Comparison of ENCODE assay signal across 8 cellular contexts in the genomic region with DNA sequence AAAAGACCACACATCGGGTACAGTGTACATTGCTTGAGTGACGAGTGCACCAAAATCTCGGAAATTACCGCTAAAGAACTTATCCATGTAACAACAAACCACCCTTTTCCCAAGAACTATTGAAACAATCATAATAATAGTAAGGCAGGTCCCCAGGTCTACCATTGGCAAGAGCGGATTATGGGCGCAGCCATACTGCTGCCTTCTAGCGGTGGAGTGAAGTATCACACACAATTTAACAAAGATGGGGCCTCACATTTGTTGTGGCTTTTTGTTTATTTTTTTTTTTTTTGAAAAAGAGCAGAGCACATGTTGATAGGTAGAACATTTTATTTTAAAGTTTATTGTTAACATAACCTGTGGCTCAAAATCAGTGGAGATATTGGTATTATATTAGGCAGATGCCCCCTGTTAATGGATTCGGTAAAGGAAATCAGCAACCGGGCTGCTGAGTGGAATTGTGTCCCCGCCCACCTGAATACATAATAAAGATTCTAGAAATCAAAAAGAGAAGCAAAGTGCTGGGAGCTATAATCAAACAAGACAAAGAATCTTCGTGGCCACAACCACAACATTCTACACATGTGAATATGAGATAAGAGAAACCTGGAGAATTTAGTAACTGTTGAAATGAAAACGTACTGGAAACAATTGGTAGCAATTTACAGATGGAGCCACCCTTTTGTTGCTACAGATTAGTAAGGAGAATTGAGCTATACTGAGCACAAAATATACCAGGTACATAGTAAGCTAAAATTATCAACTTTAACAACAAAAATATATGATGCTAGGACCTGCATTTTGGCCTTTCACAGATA.
DNase-seq lines count a peak whose midpoint lies in the region; ATAC-seq and TF ChIP-seq lines count a peak whose summit lies in the region.

No MANE protein-coding gene starts in this region.

- H3K9me3 Mint-ChIP-seq in activated naive CD4-positive, alpha-beta T cell treated with anti-CD3 and anti-CD28 coated beads, Interleukin-2, amount 10 ng/mL, durations not matched to agents 7 days and 5 days = no peaks in the 10 kb centered on the region
- peaks cover 5% of the 10 kb centered on the region for H3K9me3 Mint-ChIP-seq in endodermal cell
- no peaks in the 10 kb centered on the region for H3K9me3 Mint-ChIP-seq in stimulated activated effector memory CD8-positive, alpha-beta T cell treated with anti-CD3 and anti-CD28 coated beads, Interleukin-12 subunit alpha, Interleukin-12 subunit beta, amount 100 ng/mL, for 72 hours

- H3K36me3 ChIP-seq in endodermal cell (ENCODE audit: control insufficient read depth, insufficient read depth, low read length) = no peaks in the 10 kb centered on the region
- no peaks in the 10 kb centered on the region for H3K36me3 ChIP-seq in effector memory CD4-positive, alpha-beta T cell (ENCODE audit: control insufficient read depth, insufficient read depth, low read length)

- H3K27me3 Mint-ChIP-seq in activated naive CD4-positive, alpha-beta T cell treated with anti-CD3 and anti-CD28 coated beads, Interleukin-2, amount 10 ng/mL, durations not matched to agents 7 days and 5 days = peaks cover 34% of the 10 kb centered on the region
- no peaks in the 10 kb centered on the region for H3K27me3 Mint-ChIP-seq in endodermal cell (ENCODE audit: insufficient read depth)

- peak; percentile 83 for TF ChIP-seq CTCF in endodermal cell (conservative IDR thresholded peaks at IDR 0.05)

- H3K4me3 Mint-ChIP-seq in activated naive CD4-positive, alpha-beta T cell treated with anti-CD3 and anti-CD28 coated beads, Interleukin-2, amount 10 ng/mL, durations not matched to agents 7 days and 5 days = no peak overlapping the region
- H3K4me3 Mint-ChIP-seq in endodermal cell = no peak overlapping the region
- peak overlapping the region; percentile 41 for H3K4me3 Mint-ChIP-seq in stimulated activated effector memory CD8-positive, alpha-beta T cell treated with anti-CD3 and anti-CD28 coated beads, Interleukin-12 subunit alpha, Interleukin-12 subunit beta, amount 100 ng/mL, for 72 hours

- no peak overlapping the region for H3K27ac ChIP-seq in endodermal cell (ENCODE audit: low read depth, low read length)
- no peak overlapping the region for H3K27ac ChIP-seq in effector memory CD4-positive, alpha-beta T cell (ENCODE audit: insufficient read depth, low read length, poor library complexity, severe bottlenecking)

- no peak overlapping the region for H3K4me3 ChIP-seq in endodermal cell (ENCODE audit: low read length)
- no peak overlapping the region for H3K4me3 ChIP-seq in effector memory CD4-positive, alpha-beta T cell (ENCODE audit: insufficient read depth, low read depth, low read length, poor library complexity, severe bottlenecking)

- peak; percentile 37 for DNase-seq in activated naive CD4-positive, alpha-beta T cell treated with anti-CD3 and anti-CD28 coated beads, Interleukin-2, amount 10 ng/mL, durations not matched to agents 7 days and 5 days
- DNase-seq in activated naive CD4-positive, alpha-beta T cell treated with anti-CD3 and anti-CD28 coated beads, Interleukin-2, amount 50 U/mL, for 16 hours = no peak
- DNase-seq in NCI-H1048 (lab: John Stamatoyannopoulos, UW) (peak; percentile 0), endodermal cell (peak; percentile 69), posterior vena cava (ENCODE audit: low spot score) (no peak)
- peak in 1 of 2 donors; percentile 12 for DNase-seq in stimulated activated effector memory CD8-positive, alpha-beta T cell treated with anti-CD3 and anti-CD28 coated beads, Interleukin-12 subunit alpha, Interleukin-12 subunit beta, amount 100 ng/mL, for 72 hours (ENCODE audit: low spot score in 2 of 2)
- no peak for DNase-seq in effector memory CD4-positive, alpha-beta T cell

- CTCF ChIA-PET in activated naive CD4-positive, alpha-beta T cell treated with anti-CD3 and anti-CD28 coated beads, Interleukin-2, amount 10 ng/mL, durations not matched to agents 7 days and 5 days (lab: Charles Lee) = interaction anchor here (0.9 to 1.4 kb wide), 4 partner anchors 10 to 194 kb away, joined by 3 to 6 read pairs (median 4); no protein-coding TSS in a partner anchor

- no peaks in the 10 kb centered on the region for H3K27me3 ChIP-seq in endodermal cell (ENCODE audit: control insufficient read depth, insufficient read depth, low read length, poor library complexity, severe bottlenecking)
- H3K27me3 ChIP-seq in effector memory CD4-positive, alpha-beta T cell (replicated peaks; ENCODE audit: control insufficient read depth, insufficient read depth, low read length, poor library complexity, severe bottlenecking) = no peaks in the 10 kb centered on the region

- peak; percentile 49 for ATAC-seq in stimulated activated effector memory CD8-positive, alpha-beta T cell treated with anti-CD3 and anti-CD28 coated beads, Interleukin-12 subunit alpha, Interleukin-12 subunit beta, amount 100 ng/mL, for 72 hours
- ATAC-seq in HG02571 (IDR thresholded peaks at IDR 0.05; ENCODE audit: unreplicated experiment) = no peak

- no peaks in the 10 kb centered on the region for H3K36me3 Mint-ChIP-seq in activated naive CD4-positive, alpha-beta T cell treated with anti-CD3 and anti-CD28 coated beads, Interleukin-2, amount 10 ng/mL, durations not matched to agents 7 days and 5 days
- H3K36me3 Mint-ChIP-seq in endodermal cell (ENCODE audit: low read depth) = no peaks in the 10 kb centered on the region
- H3K36me3 Mint-ChIP-seq in stimulated activated effector memory CD8-positive, alpha-beta T cell treated with anti-CD3 and anti-CD28 coated beads, Interleukin-12 subunit alpha, Interleukin-12 subunit beta, amount 100 ng/mL, for 72 hours = no peaks in the 10 kb centered on the region

- H3K4me1 ChIP-seq in endodermal cell (ENCODE audit: control insufficient read depth, insufficient read depth, low read length) = no peaks in the 10 kb centered on the region
- no peaks in the 10 kb centered on the region for H3K4me1 ChIP-seq in effector memory CD4-positive, alpha-beta T cell (ENCODE audit: control insufficient read depth, insufficient read depth, low read length, poor library complexity, severe bottlenecking)

- intact Hi-C loops in posterior vena cava (cut with DNase I) = no loop called here

- WGBS in endodermal cell (ENCODE audit: insufficient coverage in 1 of 2, insufficient read length in 1 of 2), 2 experiments = 73 to 87% methylated on average over 5 to 12 of the region's 12 CpGs

- H3K9me3 ChIP-seq in endodermal cell (ENCODE audit: control insufficient read depth, low read length) = no peaks in the 10 kb centered on the region
- no peaks in the 10 kb centered on the region for H3K9me3 ChIP-seq in effector memory CD4-positive, alpha-beta T cell (ENCODE audit: control insufficient read depth, low read length)

- H3K4me1 Mint-ChIP-seq in activated naive CD4-positive, alpha-beta T cell treated with anti-CD3 and anti-CD28 coated beads, Interleukin-2, amount 10 ng/mL, durations not matched to agents 7 days and 5 days = peaks cover 16% of the 10 kb centered on the region
- H3K4me1 Mint-ChIP-seq in endodermal cell = no peaks in the 10 kb centered on the region
- H3K4me1 Mint-ChIP-seq in stimulated activated effector memory CD8-positive, alpha-beta T cell treated with anti-CD3 and anti-CD28 coated beads, Interleukin-12 subunit alpha, Interleukin-12 subunit beta, amount 100 ng/mL, for 72 hours = peaks cover 15% of the 10 kb centered on the region

- H3K9ac ChIP-seq in endodermal cell (ENCODE audit: extremely low read depth, low read length, poor library complexity, severe bottlenecking) = no peak overlapping the region

- no peak overlapping the region for H3K27ac Mint-ChIP-seq in activated naive CD4-positive, alpha-beta T cell treated with anti-CD3 and anti-CD28 coated beads, Interleukin-2, amount 10 ng/mL, durations not matched to agents 7 days and 5 days
- no peak overlapping the region for H3K27ac Mint-ChIP-seq in endodermal cell
- H3K27ac Mint-ChIP-seq in stimulated activated effector memory CD8-positive, alpha-beta T cell treated with anti-CD3 and anti-CD28 coated beads, Interleukin-12 subunit alpha, Interleukin-12 subunit beta, amount 100 ng/mL, for 72 hours = no peak overlapping the region

Comparison
In these comparisons a context has a peak if more than half of its experiments do, and no peak if none do; other contexts are left out.
1. DNase-seq: peak in activated naive CD4-positive, alpha-beta T cell treated with anti-CD3 and anti-CD28 coated beads, Interleukin-2, amount 10 ng/mL, durations not matched to agents 7 days and 5 days (single experiment), NCI-H1048 (single experiment) and endodermal cell (single experiment); none in activated naive CD4-positive, alpha-beta T cell treated with anti-CD3 and anti-CD28 coated beads, Interleukin-2, amount 50 U/mL, for 16 hours (single experiment), posterior vena cava (single experiment) and effector memory CD4-positive, alpha-beta T cell (0 of 3).